ENCODE assay signal across 8 cellular contexts in the genomic region with DNA sequence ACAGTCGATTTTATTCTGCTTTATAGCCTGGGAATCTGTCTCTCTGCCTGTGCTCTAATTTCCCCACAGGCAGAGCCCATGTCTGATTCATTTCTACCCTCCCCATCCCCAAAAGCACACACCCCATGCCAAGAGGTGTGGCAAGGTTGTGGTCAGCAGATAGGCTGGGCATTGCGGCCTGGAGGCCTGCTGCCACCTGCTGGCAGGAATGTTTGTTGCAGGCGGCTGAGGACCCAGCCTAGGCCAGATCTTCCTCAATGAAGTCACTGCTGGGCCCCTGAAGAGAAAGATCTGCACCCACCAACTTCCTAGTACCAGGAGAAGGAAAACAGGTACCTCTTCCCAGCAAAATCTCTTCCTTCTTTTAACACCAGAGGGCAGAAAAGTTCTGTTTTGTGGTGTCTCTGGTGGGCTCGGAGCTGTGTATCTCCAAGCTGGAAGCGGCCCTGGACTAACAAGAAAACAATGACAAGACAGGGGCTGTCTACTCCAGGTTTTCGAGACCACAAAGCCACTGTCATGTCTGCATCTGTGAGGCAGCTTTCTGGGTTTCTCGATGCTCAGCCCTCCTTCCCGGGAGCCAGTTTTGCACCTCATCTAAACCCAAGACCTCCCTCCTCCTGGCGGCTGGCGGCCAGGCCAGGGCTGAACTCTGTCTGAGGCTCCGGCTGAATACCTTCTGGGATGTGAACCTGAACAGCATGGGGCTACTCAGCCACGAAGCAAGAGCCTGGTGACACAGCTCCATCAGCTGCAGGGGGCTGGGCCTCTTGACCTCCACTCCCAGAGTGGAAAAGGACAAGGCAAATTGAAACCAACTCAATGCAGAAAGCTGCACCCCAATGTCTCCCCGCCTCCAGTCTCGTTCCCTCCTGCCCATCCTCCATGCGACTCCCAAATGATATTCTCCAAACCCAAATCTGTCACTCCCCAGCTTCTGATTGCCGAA. TPM values are rescaled to one million over a fixed set of nuclear protein-coding genes. Genes with fewer than 3 reads are reported as not detected.
DNase-seq lines count a peak whose midpoint lies in the region; ATAC-seq and TF ChIP-seq lines count a peak whose summit lies in the region.

No MANE protein-coding gene starts in this region.

- no peak overlapping the region; the same call in 1 of the 2 replicates for H3K4me2 ChIP-seq in SK-N-SH

- WGBS in SK-N-SH (ENCODE audit: low lambda C conversion rate) = 66% methylated on average over 12 of the region's 16 CpGs
- 67 to 72% methylated on average over 16 of the region's 16 CpGs for WGBS in heart right ventricle, 2 donors

- POLR2A ChIA-PET in SK-N-SH (lab: Yijun Ruan, JAX) = no interaction called here

- H3K36me3 ChIP-seq in SK-N-SH (replicated peaks in 1 of 2; ENCODE audit: control insufficient read depth in 1 of 2, insufficient read depth in 2 of 2, low read length in 1 of 2) = peaks cover 0 to 20% of the 10 kb centered on the region in 2 experiments
- H3K36me3 ChIP-seq in adipocyte (ENCODE audit: control insufficient read depth, insufficient read depth, low read length, severe bottlenecking) = peaks cover 20% of the 10 kb centered on the region
- H3K36me3 ChIP-seq in heart right ventricle = peaks cover 0 to 17% (median 0%) of the 10 kb centered on the region in 9 donors

- peaks cover 4% of the 10 kb centered on the region for H3F3A ChIP-seq in SK-N-SH (replicated peaks; ENCODE audit: insufficient read depth)

- H4K20me1 ChIP-seq in SK-N-SH (ENCODE audit: insufficient read depth) = peaks cover 10% of the 10 kb centered on the region

- H3K27me3 ChIP-seq in SK-N-SH (ENCODE audit: insufficient read depth) = no peaks in the 10 kb centered on the region
- no peaks in the 10 kb centered on the region for H3K27me3 ChIP-seq in adipocyte (replicated peaks; ENCODE audit: control insufficient read depth, insufficient read depth, low read length)
- peaks cover 0 to 12% (median 0%) of the 10 kb centered on the region in 7 donors for H3K27me3 ChIP-seq in heart right ventricle

- peak; percentile 67 for TF ChIP-seq RAD21 in SK-N-SH (IDR thresholded peaks at IDR 0.05; ENCODE audit: low read length)

- H3K9ac ChIP-seq in SK-N-SH (no peak overlapping the region), adipocyte (ENCODE audit: low read length) (peak overlapping the region; percentile 51)

- H3K9me3 ChIP-seq in SK-N-SH (no peaks in the 10 kb centered on the region), adipocyte (ENCODE audit: control insufficient read depth, low read length) (no peaks in the 10 kb centered on the region), heart right ventricle (no peaks in the 10 kb centered on the region)

- no peaks in the 10 kb centered on the region for H3K9me2 ChIP-seq in SK-N-SH

- no peak overlapping the region for H2AFZ ChIP-seq in SK-N-SH (ENCODE audit: low read depth)

- DNase-seq in NCI-H2227 (lab: John Stamatoyannopoulos, UW; ENCODE audit: unreplicated experiment) = peak; percentile 51
- DNase-seq in NCI-H2227 treated with DMSO at 0.1 percent for 48 hours (lab: John Stamatoyannopoulos, UW) = no peak
- DNase-seq in SK-N-SH = peak; percentile 86
- peak; percentile 96 for DNase-seq in adipocyte (ENCODE audit: low read depth)
- peak; percentile 71 to 79 for DNase-seq in heart right ventricle
- peak; percentile 57 for DNase-seq in pons (ENCODE audit: low spot score)

- ATAC-seq in HG03342 (IDR thresholded peaks at IDR 0.05; ENCODE audit: unreplicated experiment) (peak; percentile 70), heart right ventricle (peak in 7 of 8 donors; percentile 56 to 93 (median 87)), GM21717 (IDR thresholded peaks at IDR 0.05; ENCODE audit: unreplicated experiment) (no peak)

- intact Hi-C loops in heart right ventricle (cut with DNase I) = no loop called here

- H3K79me2 ChIP-seq in SK-N-SH (ENCODE audit: insufficient read depth) = peaks cover 12% of the 10 kb centered on the region; the same call in 1 of the 2 replicates

- H3K4me3 ChIP-seq in SK-N-SH (ENCODE audit: low read depth in 2 of 2, low read length in 1 of 2) = no peak overlapping the region; a peak in 1 of 4 replicates
- peak overlapping the region; percentile 52 for H3K4me3 ChIP-seq in adipocyte (ENCODE audit: low read length)
- H3K4me3 ChIP-seq in heart right ventricle = no peak overlapping the region

- H3K4me1 ChIP-seq in SK-N-SH (ENCODE audit: control insufficient read depth in 1 of 2, insufficient read depth in 2 of 2, low read depth in 1 of 2, low read length in 1 of 2) = peaks cover 3 to 15% of the 10 kb centered on the region in 2 experiments; a peak in 1 of 4 replicates
- peaks cover 29% of the 10 kb centered on the region for H3K4me1 ChIP-seq in adipocyte (ENCODE audit: control insufficient read depth, insufficient read depth, low read length)
- H3K4me1 ChIP-seq in heart right ventricle = peaks cover 0 to 28% (median 16%) of the 10 kb centered on the region in 9 donors

- H3K27ac ChIP-seq in SK-N-SH (ENCODE audit: low read depth in 2 of 2, low read length in 1 of 2) = peak overlapping the region in 1 of 2 experiments; percentile 29; a peak in 2 of 4 replicates
- peak overlapping the region in 2 of 10 donors; percentile 0 to 15 for H3K27ac ChIP-seq in heart right ventricle

- no peak for TF ChIP-seq EP300 in SK-N-SH (IDR thresholded peaks at IDR 0.05; ENCODE audit: borderline replicate concordance in 1 of 2, low read depth in 1 of 2, low read length in 1 of 2)

- TF ChIP-seq CTCF in SK-N-SH (IDR thresholded peaks at IDR 0.05) = peak; percentile 99
- TF ChIP-seq CTCF in heart right ventricle (IDR thresholded peaks at IDR 0.05) = peak; percentile 97 to 99 (median 98)

- CTCF ChIA-PET in SK-N-SH (lab: Yijun Ruan, JAX) = interaction anchor here (0.6 to 7.2 kb wide), 21 partner anchors 9 to 711 kb away, joined by 3 to 79 read pairs (median 3); no protein-coding TSS in a partner anchor

TF ChIP-seq in SK-N-SH, 30 proteins besides CTCF, POLR2A, EP300 and RAD21:
- TF ChIP-seq FOSL2 (IDR thresholded peaks at IDR 0.05; ENCODE audit: borderline replicate concordance, low read depth) = peak; percentile 54
- no peak for TF ChIP-seq JUND (IDR thresholded peaks at IDR 0.05)
- TF ChIP-seq MEF2A (IDR thresholded peaks at IDR 0.05; ENCODE audit: borderline replicate concordance, low read depth) = no peak
- TF ChIP-seq FOXJ3 (CRISPR knock-in tag; IDR thresholded peaks at IDR 0.05) = no peak
- TF ChIP-seq NFIC (IDR thresholded peaks at IDR 0.05; ENCODE audit: borderline replicate concordance) = peak; percentile 58
- peak; percentile 55 for TF ChIP-seq SMC3 (IDR thresholded peaks at IDR 0.05; ENCODE audit: low read depth, low read length)
- TF ChIP-seq, protein P1, sequence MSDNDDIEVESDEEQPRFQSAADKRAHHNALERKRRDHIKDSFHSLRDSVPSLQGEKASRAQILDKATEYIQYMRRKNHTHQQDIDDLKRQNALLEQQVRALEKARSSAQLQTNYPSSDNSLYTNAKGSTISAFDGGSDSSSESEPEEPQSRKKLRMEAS (IDR thresholded peaks at IDR 0.05; ENCODE audit: low read depth) = no peak
- TF ChIP-seq RFX5 (IDR thresholded peaks at IDR 0.05; ENCODE audit: low read length) = no peak
- TF ChIP-seq TEAD4 (IDR thresholded peaks at IDR 0.05; ENCODE audit: borderline replicate concordance, insufficient read depth) = peak; percentile 98
- TF ChIP-seq GABPA (IDR thresholded peaks at IDR 0.05; ENCODE audit: low read depth) = no peak
- TF ChIP-seq TCF12 (IDR thresholded peaks at IDR 0.05) = peak; percentile 32; the same call in 1 of the 2 replicates
- no peak for TF ChIP-seq FOXM1 (IDR thresholded peaks at IDR 0.05; ENCODE audit: low read depth)
- no peak for TF ChIP-seq TAF1 (IDR thresholded peaks at IDR 0.05; ENCODE audit: borderline replicate concordance, low read depth, low read length)
- 0 out of 2 replicates have a peak, but pooled peaks have one; percentile 45 for TF ChIP-seq SIN3A (IDR thresholded peaks at IDR 0.05; ENCODE audit: borderline replicate concordance, low read depth, low read length)
- peak; percentile 17 for TF ChIP-seq CHD2 (IDR thresholded peaks at IDR 0.05; ENCODE audit: low read length, partially characterized antibody)
- no peak for TF ChIP-seq POLR2AphosphoS5 (IDR thresholded peaks at IDR 0.05; ENCODE audit: low read depth, low read length)
- no peak for TF ChIP-seq EZH2phosphoT487 (IDR thresholded peaks at IDR 0.05; ENCODE audit: borderline replicate concordance, low read depth)
- peak; percentile 61 for TF ChIP-seq RCOR1 (IDR thresholded peaks at IDR 0.05; ENCODE audit: low read length)
TF ChIP-seq in SK-N-SH: peak in this region for 8.

RNA-seq across cellular contexts. Expression of gene ANKS6, which starts 4.9 kb away (rescaled TPM):
- polyA plus RNA-seq in SK-N-SH (2012; rRNA removed) (26.1 and 29.3 TPM in 2 replicates), heart right ventricle (1 to 10 TPM; 6.9 to 8.0 TPM)
- polyA plus RNA-seq in SK-N-SH (2012; cell fraction: cytosol; rRNA removed) = 11.8 and 17.9 TPM in 2 replicates
- 97.6 and 123 TPM in 2 replicates for polyA plus RNA-seq in SK-N-SH (2012; cell fraction: nucleus; rRNA removed)
- total RNA-seq in heart right ventricle = 1 to 10 TPM; 3.1 to 5.4 (median 4.1) TPM

RNA-seq across cellular contexts. Expression of gene GALNT12, which starts 16.0 kb away (rescaled TPM):
- 7.4 TPM in 2 replicates for polyA plus RNA-seq in SK-N-SH (2012; rRNA removed)
- 5.5 and 5.6 TPM in 2 replicates for polyA plus RNA-seq in SK-N-SH (2012; cell fraction: cytosol; rRNA removed)
- polyA plus RNA-seq in SK-N-SH (2012; cell fraction: nucleus; rRNA removed) = 10.4 and 15.0 TPM in 2 replicates
- 1 to 10 TPM in 3 of 10 donors, under 1 TPM in 7; 0.25 to 1.3 (median 0.53) TPM for total RNA-seq in heart right ventricle
- polyA plus RNA-seq in heart right ventricle = under 1 TPM; 0.38 to 0.59 TPM
